In genomic region chr19:38264486-38265212, GRCh38 we compare ENCODE assay signal across 8 cellular contexts. TPM values are rescaled to one million over a fixed set of nuclear protein-coding genes. Genes with fewer than 3 reads are reported as not detected.
DNase-seq lines count a peak whose midpoint lies in the region; ATAC-seq and TF ChIP-seq lines count a peak whose summit lies in the region.

SPINT2 (plus strand) TSS chr19:38264573; CDS start chr19:38264893, 320 bp downstream.

- TF ChIP-seq CTCF in Calu3 (IDR thresholded peaks at IDR 0.05; ENCODE audit: unreplicated experiment) (no peak), colonic mucosa (IDR thresholded peaks at IDR 0.05) (no peak), lower leg skin (IDR thresholded peaks at IDR 0.05) (no peak)

- CTCF ChIA-PET in Calu3 (lab: Charles Lee), result interaction anchor here (0.6 to 2.4 kb wide), 10 partner anchors 13 to 110 kb away, joined by 3 to 8 read pairs (median 4); partner anchors contain the start of genes C19orf33, CATSPERG and PSMD8

- H3K27ac Mint-ChIP-seq in Calu3 (ENCODE audit: unreplicated experiment), result peak within 1 kb of the TSS; percentile 81
- peak within 1 kb of the TSS; percentile 97 for H3K27ac Mint-ChIP-seq in T-helper 1 cell treated with Interleukin-12 subunit alpha and Interleukin-12 subunit beta and Interleukin-4 antibody, amounts not matched to agents 30 μg/mL and 1 μg/mL, for 36 hours

- TF ChIP-seq POLR2A in lower leg skin (IDR thresholded peaks at IDR 0.05), result no peak

- peak within 1 kb of the TSS; percentile 97 for H3K4me3 Mint-ChIP-seq in Calu3 (ENCODE audit: low read depth, unreplicated experiment)
- peak within 1 kb of the TSS; percentile 89 for H3K4me3 Mint-ChIP-seq in T-helper 1 cell treated with Interleukin-12 subunit alpha and Interleukin-12 subunit beta and Interleukin-4 antibody, amounts not matched to agents 30 μg/mL and 1 μg/mL, for 36 hours

- peaks cover 66% of the 10 kb centered on the region for H3K36me3 Mint-ChIP-seq in Calu3 (ENCODE audit: insufficient read depth, unreplicated experiment)
- H3K36me3 Mint-ChIP-seq in T-helper 1 cell treated with Interleukin-12 subunit alpha and Interleukin-12 subunit beta and Interleukin-4 antibody, amounts not matched to agents 30 μg/mL and 1 μg/mL, for 36 hours (ENCODE audit: low read depth), result peaks cover 3% of the 10 kb centered on the region

- H3K9me3 ChIP-seq in colonic mucosa, result no peaks in the 10 kb centered on the region

- no peaks in the 10 kb centered on the region for H3K27me3 Mint-ChIP-seq in Calu3 (ENCODE audit: unreplicated experiment)
- H3K27me3 Mint-ChIP-seq in T-helper 1 cell treated with Interleukin-12 subunit alpha and Interleukin-12 subunit beta and Interleukin-4 antibody, amounts not matched to agents 30 μg/mL and 1 μg/mL, for 36 hours (ENCODE audit: low read depth), result no peaks in the 10 kb centered on the region

- H3K9me3 Mint-ChIP-seq in Calu3 (ENCODE audit: low read depth, unreplicated experiment), result no peaks in the 10 kb centered on the region
- no peaks in the 10 kb centered on the region for H3K9me3 Mint-ChIP-seq in T-helper 1 cell treated with Interleukin-12 subunit alpha and Interleukin-12 subunit beta and Interleukin-4 antibody, amounts not matched to agents 30 μg/mL and 1 μg/mL, for 36 hours

- DNase-seq in Calu3 (no peak), colonic mucosa (no peak), lower leg skin (ENCODE audit: low spot score in 2 of 2) (peak in 1 of 2 donors; percentile 95)
- peak; percentile 14 to 26 for DNase-seq in stimulated activated CD8-positive, alpha-beta memory T cell treated with anti-CD3 and anti-CD28 coated beads, Interleukin-7, amount 100 ng/mL, for 4 hours (ENCODE audit: low read depth in 2 of 2)

- H3K4me3 ChIP-seq in colonic mucosa (peak within 1 kb of the TSS; percentile 74), lower leg skin (ENCODE audit: low read depth, poor library complexity, severe bottlenecking) (peak within 1 kb of the TSS; percentile 49)

- peaks cover 61% of the 10 kb centered on the region for H3K4me1 Mint-ChIP-seq in Calu3 (ENCODE audit: low read depth, unreplicated experiment)
- peaks cover 41% of the 10 kb centered on the region for H3K4me1 Mint-ChIP-seq in T-helper 1 cell treated with Interleukin-12 subunit alpha and Interleukin-12 subunit beta and Interleukin-4 antibody, amounts not matched to agents 30 μg/mL and 1 μg/mL, for 36 hours (ENCODE audit: low read depth)

- H3K36me3 ChIP-seq in colonic mucosa, result no peaks in the 10 kb centered on the region

- peak within 1 kb of the TSS; percentile 98 for H3K9ac ChIP-seq in colonic mucosa (ENCODE audit: low read depth in 2 of 2, low read length in 2 of 2)

- WGBS in lower leg skin, 2 donors, result 4 to 31% methylated on average over 11 to 46 of the region's 78 CpGs

- peaks cover 5% of the 10 kb centered on the region for H3K4me1 ChIP-seq in colonic mucosa

- no TSS peak for BruUV-seq in Calu3 (replicated peaks; lab: Mats Ljungman, UMichigan)

- no peaks in the 10 kb centered on the region for H3K27me3 ChIP-seq in colonic mucosa

- peak within 1 kb of the TSS; percentile 93 for H3K27ac ChIP-seq in colonic mucosa

- intact Hi-C loops in Calu3 (cut with micrococcal nuclease; ENCODE audit: unreplicated experiment) (no loop called here), colonic mucosa (cut with DNase I) (no loop called here), lower leg skin (cut with DNase I; ENCODE audit: low total_unique reads) (no loop called here)

- ATAC-seq in HG03108 (IDR thresholded peaks at IDR 0.05; ENCODE audit: unreplicated experiment) (peak; percentile 14), HG03139 (IDR thresholded peaks at IDR 0.05; ENCODE audit: unreplicated experiment) (no peak), HG03571 (IDR thresholded peaks at IDR 0.05; ENCODE audit: unreplicated experiment) (no peak)

RNA-seq across cellular contexts. Expression of gene SPINT2, which starts in this region (rescaled TPM):
- total RNA-seq in Calu3 (2022) (1,023 and 1,082 TPM in 2 replicates), colonic mucosa (100 to 1,000 TPM; 790 to 935 TPM), lower leg skin (100 to 1,000 TPM; 401 to 505 (median 497) TPM)

Comparison
In these comparisons a context has a peak if more than half of its experiments do, and no peak if none do; other contexts are left out.
1. DNase-seq: peak in stimulated activated CD8-positive, alpha-beta memory T cell treated with anti-CD3 and anti-CD28 coated beads, Interleukin-7, amount 100 ng/mL, for 4 hours (2 of 2); none in Calu3 (single experiment) and colonic mucosa (single experiment).